Comparison of ENCODE assay signal across 18 cellular contexts in the genomic region with DNA sequence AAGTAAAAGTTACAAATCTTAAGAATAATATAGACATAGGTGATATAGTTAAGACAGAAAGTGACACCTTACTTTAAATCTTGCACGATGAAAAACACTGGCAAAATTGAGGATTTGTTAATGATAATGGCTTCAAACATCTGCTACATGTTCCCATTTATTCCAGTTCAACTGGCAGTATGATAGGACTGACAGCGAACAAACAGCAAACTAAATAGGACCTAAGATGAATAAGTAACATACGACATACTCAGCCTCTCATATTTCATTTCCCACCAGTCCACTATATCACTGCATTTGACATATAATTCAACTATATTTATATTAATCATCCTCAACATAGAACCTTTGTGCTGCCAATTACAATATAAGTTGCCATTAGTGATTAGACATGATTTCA. TPM values are rescaled to one million over a fixed set of nuclear protein-coding genes. Genes with fewer than 3 reads are reported as not detected.
"Had no signal": no experiment of that assay in that cellular context is flagged by ENCODE, and none has a peak within 500 bp of the region (broad histone marks: within the 10 kb centered on the region; RNA-seq: fewer than 3 reads in every experiment).

No MANE protein-coding gene starts in this region.

- H3K4me3 ChIP-seq: ascending aorta, body of pancreas, K562, Peyer's patch, SJSA1 had no signal

- H3K27ac ChIP-seq: ascending aorta, body of pancreas, Peyer's patch, RWPE1, SJSA1 had no signal

- H3K27me3 ChIP-seq: ascending aorta, body of pancreas, Peyer's patch had no signal

- DNase-seq: activated CD4-positive, alpha-beta T cell treated with anti-CD3 and anti-CD28 coated beads for 1 hour; activated CD4-positive, alpha-beta T cell treated with anti-CD3 and anti-CD28 coated beads, Interleukin-2, amount 10 ng/mL, durations not matched to agents 24 days and 14 days; activated CD4-positive, alpha-beta T cell treated with anti-CD3 and anti-CD28 coated beads, Interleukin-2, amount 50 U/mL, for 48 hours; activated effector memory CD4-positive, alpha-beta T cell treated with anti-CD3 and anti-CD28 coated beads, Interleukin-2, amount 50 U/mL, for 16 hours; activated naive CD4-positive, alpha-beta T cell treated with Interleukin-2 at 50 U/mL for 16 hours; activated naive CD8-positive, alpha-beta T cell treated with anti-CD3 and anti-CD28 coated beads, Interleukin-2, amount 50 U/mL, for 24 hours; activated T-cell treated with anti-CD3 and anti-CD28 coated beads, Interleukin-2, amount 50 U/mL, for 4 hours; body of pancreas; Karpas-422; NCI-H345; NCI-H510A; NK-92 treated with Interleukin-12 subunit alpha and Interleukin-12 subunit beta, amount 100 ng/mL, for 24 hours; Peyer's patch; Right ventricle myocardium superior had no signal

RNA-seq across cellular contexts. Expression of gene ACVR1C, which starts 36.3 kb away (rescaled TPM):
- total RNA-seq: ascending aorta, SJSA1 had no signal
